Comparison of ENCODE assay signal across 26 cellular contexts in genomic region chr12:132672116-132672515, GRCh38. TPM values are rescaled to one million over a fixed set of nuclear protein-coding genes. Genes with fewer than 3 reads are reported as not detected.
DNase-seq lines count a peak whose midpoint lies in the region; ATAC-seq, FAIRE-seq and TF ChIP-seq lines count a peak whose summit lies in the region.
"Had no signal": no experiment of that assay in that cellular context is flagged by ENCODE, and none has a peak within 500 bp of the region (broad histone marks: within the 10 kb centered on the region; RNA-seq: fewer than 3 reads in every experiment).

No MANE protein-coding gene starts in this region.

- no peak overlapping the region for H3K27ac ChIP-seq in HepG2 (ENCODE audit: extremely low read length, insufficient read depth, low read length)
- H3K27ac ChIP-seq: GM23248, HL-60 had no signal

- no peaks in the 10 kb centered on the region for H3K9me3 Mint-ChIP-seq in activated naive CD4-positive, alpha-beta T cell treated with anti-CD3 and anti-CD28 coated beads, Interleukin-2, amount 50 U/mL, for 24 hours
- no peaks in the 10 kb centered on the region for H3K9me3 Mint-ChIP-seq in activated naive CD4-positive, alpha-beta T cell treated with anti-CD3 and anti-CD28 coated beads for 36 hours
- H3K9me3 Mint-ChIP-seq in activated T-helper 17 cell treated with anti-CD3 and anti-CD28 coated beads, Interleukin-2, amount 50 U/mL, for 72 hours = no peaks in the 10 kb centered on the region
- H3K9me3 Mint-ChIP-seq in stimulated activated naive B cell treated with anti-CD40 and anti-IgM and Interleukin-4, amounts not matched to agents 10 μg/mL and 1 μg/mL and 100 μg/mL, for 72 hours = no peaks in the 10 kb centered on the region
- H3K9me3 Mint-ChIP-seq: CD8-positive, alpha-beta memory T cell; IgD-negative memory B cell had no signal

- intact Hi-C loops in activated naive CD4-positive, alpha-beta T cell treated with anti-CD3 and anti-CD28 coated beads for 36 hours (cut with micrococcal nuclease) = no loop called here
- intact Hi-C loops in HepG2 (cut with micrococcal nuclease; ENCODE audit: unreplicated experiment) = no loop called here

- no peak overlapping the region for H3K9ac ChIP-seq in HepG2 (ENCODE audit: insufficient read depth, low read depth, low read length)
- H3K9ac ChIP-seq: GM23248 had no signal

- CTCF ChIA-PET in activated naive CD4-positive, alpha-beta T cell treated with anti-CD3 and anti-CD28 coated beads for 36 hours (lab: Charles Lee) = no interaction called here
- CTCF ChIA-PET in HepG2 (lab: Yijun Ruan, JAX; ENCODE audit: low intra/inter-chr PET ratio, low total read pairs) = no interaction called here

- H3K27me3 Mint-ChIP-seq in activated naive CD4-positive, alpha-beta T cell treated with anti-CD3 and anti-CD28 coated beads, Interleukin-2, amount 50 U/mL, for 24 hours = no peaks in the 10 kb centered on the region
- no peaks in the 10 kb centered on the region for H3K27me3 Mint-ChIP-seq in activated naive CD4-positive, alpha-beta T cell treated with anti-CD3 and anti-CD28 coated beads for 36 hours (ENCODE audit: low read depth)
- no peaks in the 10 kb centered on the region for H3K27me3 Mint-ChIP-seq in activated T-helper 17 cell treated with anti-CD3 and anti-CD28 coated beads, Interleukin-2, amount 50 U/mL, for 72 hours
- H3K27me3 Mint-ChIP-seq in stimulated activated naive B cell treated with anti-CD40 and anti-IgM and Interleukin-4, amounts not matched to agents 10 μg/mL and 1 μg/mL and 100 μg/mL, for 72 hours = no peaks in the 10 kb centered on the region
- H3K27me3 Mint-ChIP-seq: CD8-positive, alpha-beta memory T cell; IgD-negative memory B cell had no signal

- no peaks in the 10 kb centered on the region for H3K4me1 ChIP-seq in HepG2 (ENCODE audit: insufficient read depth, low read length)
- H3K4me1 ChIP-seq: HAP-1 had no signal

- no peak for TF ChIP-seq POLR2A in HepG2 (IDR thresholded peaks at IDR 0.05; ENCODE audit: insufficient read depth in 1 of 2, low read depth in 2 of 2, low read length in 2 of 2)

- H3K27ac Mint-ChIP-seq in activated naive CD4-positive, alpha-beta T cell treated with anti-CD3 and anti-CD28 coated beads, Interleukin-2, amount 50 U/mL, for 24 hours = peak overlapping the region; percentile 20
- no peak overlapping the region for H3K27ac Mint-ChIP-seq in activated naive CD4-positive, alpha-beta T cell treated with anti-CD3 and anti-CD28 coated beads for 36 hours
- H3K27ac Mint-ChIP-seq in activated T-helper 17 cell treated with anti-CD3 and anti-CD28 coated beads, Interleukin-2, amount 50 U/mL, for 72 hours = peak overlapping the region; percentile 72
- peak overlapping the region; percentile 43 for H3K27ac Mint-ChIP-seq in stimulated activated naive B cell treated with anti-CD40 and anti-IgM and Interleukin-4, amounts not matched to agents 10 μg/mL and 1 μg/mL and 100 μg/mL, for 72 hours
- H3K27ac Mint-ChIP-seq: IgD-negative memory B cell had no signal

- H3K4me3 ChIP-seq in HepG2 (replicated peaks in 1 of 3; ENCODE audit: insufficient read depth in 1 of 3, low read depth in 2 of 3, low read length in 3 of 3) = no peak overlapping the region
- H3K4me3 ChIP-seq: BLaER1 treated with 17β-estradiol and CSF1 and Interleukin-3, amounts not matched to agents 10 nM and 100 nM; GM23248; HAP-1; MG63 had no signal

- H3K79me2 ChIP-seq in HepG2 (ENCODE audit: insufficient read depth, low read length) = no peaks in the 10 kb centered on the region

- no peak overlapping the region for H3K4me3 Mint-ChIP-seq in activated naive CD4-positive, alpha-beta T cell treated with anti-CD3 and anti-CD28 coated beads, Interleukin-2, amount 50 U/mL, for 24 hours
- H3K4me3 Mint-ChIP-seq in activated naive CD4-positive, alpha-beta T cell treated with anti-CD3 and anti-CD28 coated beads for 36 hours = no peak overlapping the region
- no peak overlapping the region for H3K4me3 Mint-ChIP-seq in activated T-helper 17 cell treated with anti-CD3 and anti-CD28 coated beads, Interleukin-2, amount 50 U/mL, for 72 hours
- no peak overlapping the region for H3K4me3 Mint-ChIP-seq in stimulated activated naive B cell treated with anti-CD40 and anti-IgM and Interleukin-4, amounts not matched to agents 10 μg/mL and 1 μg/mL and 100 μg/mL, for 72 hours
- H3K4me3 Mint-ChIP-seq: CD8-positive, alpha-beta memory T cell; IgD-negative memory B cell had no signal

- no peaks in the 10 kb centered on the region for H4K20me1 ChIP-seq in HepG2 (ENCODE audit: insufficient read depth, low read length)

- in situ Hi-C loops in HepG2 (cut with HindIII; ENCODE audit: extremely low pct_ligation_motif_present, low pct_unique_long_range_greater_than_20kb) = no loop called here

- DNase-seq in activated naive CD4-positive, alpha-beta T cell treated with anti-CD3 and anti-CD28 coated beads for 36 hours = no peak
- DNase-seq in HepG2 (ENCODE audit: low spot score) (no peak), D341Med (ENCODE audit: low spot score) (no peak)
- no peak for DNase-seq in stimulated activated naive B cell treated with anti-CD40 and anti-IgM and Interleukin-4, amounts not matched to agents 10 μg/mL and 1 μg/mL and 100 μg/mL, for 72 hours
- DNase-seq: CD8-positive, alpha-beta memory T cell; DMS79; GM23248; Kasumi-1; MG63; NCI-H1048; NCI-H1436; NCI-H1930; NCI-H345; NCI-H524 treated with DMSO at 0.1 percent for 48 hours; SHP77 had no signal

- no peak overlapping the region for H3K4me2 ChIP-seq in HepG2 (ENCODE audit: low read depth, low read length)

- FAIRE-seq in HepG2 (lab: Jason Lieb, UNC) = no peak

- peaks cover 35 to 75% of the 10 kb centered on the region in 2 experiments for H3K36me3 ChIP-seq in HepG2 (replicated peaks in 1 of 2; ENCODE audit: control insufficient read depth in 1 of 2, insufficient read depth in 2 of 2, low read length in 2 of 2)

- no peaks in the 10 kb centered on the region for H3K4me1 Mint-ChIP-seq in activated naive CD4-positive, alpha-beta T cell treated with anti-CD3 and anti-CD28 coated beads, Interleukin-2, amount 50 U/mL, for 24 hours
- H3K4me1 Mint-ChIP-seq in activated naive CD4-positive, alpha-beta T cell treated with anti-CD3 and anti-CD28 coated beads for 36 hours (ENCODE audit: low read depth) = no peaks in the 10 kb centered on the region
- peaks cover 3% of the 10 kb centered on the region for H3K4me1 Mint-ChIP-seq in activated T-helper 17 cell treated with anti-CD3 and anti-CD28 coated beads, Interleukin-2, amount 50 U/mL, for 72 hours
- H3K4me1 Mint-ChIP-seq in stimulated activated naive B cell treated with anti-CD40 and anti-IgM and Interleukin-4, amounts not matched to agents 10 μg/mL and 1 μg/mL and 100 μg/mL, for 72 hours = no peaks in the 10 kb centered on the region

- no peaks in the 10 kb centered on the region for H3K27me3 ChIP-seq in HepG2 (ENCODE audit: control insufficient read depth in 1 of 2, insufficient read depth in 2 of 2, low read length in 2 of 2)
- H3K27me3 ChIP-seq: BLaER1 treated with 17β-estradiol and CSF1 and Interleukin-3, amounts not matched to agents 10 nM and 100 nM; MG63 had no signal

- TF ChIP-seq RAD21 in HepG2 (CRISPR knock-in tag; IDR thresholded peaks at IDR 0.05) = no peak

- POLR2A ChIA-PET in HepG2 (lab: Yijun Ruan, JAX) = no interaction called here

- BruUV-seq in HepG2 (replicated peaks; lab: Mats Ljungman, UMichigan) = no TSS peak

- WGBS in HepG2 (ENCODE audit: low lambda C conversion rate) = 97% methylated on average over 14 of the region's 16 CpGs

- no peaks in the 10 kb centered on the region for H3K9me3 ChIP-seq in HepG2 (ENCODE audit: low read length)
- H3K9me3 ChIP-seq: BLaER1 treated with 17β-estradiol and CSF1 and Interleukin-3, amounts not matched to agents 10 nM and 100 nM; HAP-1; MG63 had no signal

- TF ChIP-seq EP300 in HepG2 (IDR thresholded peaks at IDR 0.05; ENCODE audit: low read depth in 2 of 2, low read length in 2 of 2) (no peak), HepG2 (CRISPR knock-in tag; IDR thresholded peaks at IDR 0.05; ENCODE audit: borderline replicate concordance) (no peak)

- no peak for ATAC-seq in activated T-helper 17 cell treated with anti-CD3 and anti-CD28 coated beads, Interleukin-2, amount 50 U/mL, for 72 hours (replicated peaks)
- ATAC-seq in HepG2 (no peak), GM18511 (IDR thresholded peaks at IDR 0.05; ENCODE audit: unreplicated experiment) (no peak), GM21619 (IDR thresholded peaks at IDR 0.05; ENCODE audit: unreplicated experiment) (no peak)
- ATAC-seq in stimulated activated naive B cell treated with anti-CD40 and anti-IgM and Interleukin-4, amounts not matched to agents 10 μg/mL and 1 μg/mL and 100 μg/mL, for 72 hours (replicated peaks) = no peak

- peaks cover 7% of the 10 kb centered on the region for H3K36me3 Mint-ChIP-seq in activated naive CD4-positive, alpha-beta T cell treated with anti-CD3 and anti-CD28 coated beads, Interleukin-2, amount 50 U/mL, for 24 hours
- H3K36me3 Mint-ChIP-seq in activated naive CD4-positive, alpha-beta T cell treated with anti-CD3 and anti-CD28 coated beads for 36 hours (ENCODE audit: low read depth) = peaks cover 72% of the 10 kb centered on the region
- peaks cover 97% of the 10 kb centered on the region for H3K36me3 Mint-ChIP-seq in activated T-helper 17 cell treated with anti-CD3 and anti-CD28 coated beads, Interleukin-2, amount 50 U/mL, for 72 hours (ENCODE audit: low read depth)
- peaks cover 55 to 72% of the 10 kb centered on the region in 2 donors for H3K36me3 Mint-ChIP-seq in stimulated activated naive B cell treated with anti-CD40 and anti-IgM and Interleukin-4, amounts not matched to agents 10 μg/mL and 1 μg/mL and 100 μg/mL, for 72 hours

- H2AFZ ChIP-seq in HepG2 (ENCODE audit: low read length) = no peak overlapping the region
- H2AFZ ChIP-seq: GM23248 had no signal

- TF ChIP-seq CTCF in HepG2 (CRISPR knock-in tag; IDR thresholded peaks at IDR 0.05) = no peak

RNA-seq across cellular contexts. Expression of gene POLE, which starts 15.0 kb away (rescaled TPM):
- total RNA-seq in activated naive CD4-positive, alpha-beta T cell treated with anti-CD3 and anti-CD28 coated beads for 36 hours = 100 to 1,000 TPM; 118 to 121 TPM
- 100 to 1,000 TPM; 125 to 154 TPM for total RNA-seq in activated T-helper 17 cell treated with anti-CD3 and anti-CD28 coated beads, Interleukin-2, amount 50 U/mL, for 72 hours
- total RNA-seq in HepG2 (2016; rRNA removed; fragmentation: Illumina TruSeq; extraction: Trizol) = 25.7 and 52.2 TPM in 2 replicates
- total RNA-seq in HepG2 (2016; cell fraction: cytosol; rRNA removed; fragmentation: Illumina TruSeq; extraction: Trizol; ENCODE audit: low read depth) = 59.1 and 64.2 TPM in 2 replicates
- 20.9 and 52.7 TPM in 2 replicates for total RNA-seq in HepG2 (2016; cell fraction: insoluble cytoplasmic fraction; rRNA removed; fragmentation: Illumina TruSeq; extraction: Trizol)
- total RNA-seq in HepG2 (2016; cell fraction: membrane; rRNA removed; fragmentation: Illumina TruSeq; extraction: Trizol) = 57.6 and 66.6 TPM in 2 replicates
- 72.5 and 80.9 TPM in 2 replicates for total RNA-seq in HepG2 (2016; cell fraction: nucleus; rRNA removed; fragmentation: Illumina TruSeq; extraction: Trizol)
- 23.2 and 25.3 TPM in 2 replicates for polyA plus RNA-seq in HepG2 (2011; rRNA removed)
- polyA plus RNA-seq in HepG2 (2011; cell fraction: cytosol; rRNA removed) = 4.8 and 9.4 TPM in 2 replicates
- 134 and 225 TPM in 2 replicates for polyA plus RNA-seq in HepG2 (2011; cell fraction: nucleus; rRNA removed)
- 14.9 and 21.3 TPM in 2 replicates for polyA plus RNA-seq in HepG2 (2012)
- polyA plus RNA-seq in HepG2 (2016; cell fraction: cytosol; fragmentation: Illumina TruSeq; extraction: Trizol; ENCODE audit: low read depth) = 4.1 and 5.2 TPM in 2 replicates
- 21.3 and 29.5 TPM in 2 replicates for polyA plus RNA-seq in HepG2 (2016; cell fraction: insoluble cytoplasmic fraction; fragmentation: Illumina TruSeq; extraction: Trizol; ENCODE audit: low read depth)
- polyA plus RNA-seq in HepG2 (2016; cell fraction: membrane; fragmentation: Illumina TruSeq; extraction: Trizol; ENCODE audit: low read depth) = 11.4 and 13.7 TPM in 2 replicates
- 185 and 194 TPM in 2 replicates for polyA plus RNA-seq in HepG2 (2016; cell fraction: nucleus; fragmentation: Illumina TruSeq; extraction: Trizol; ENCODE audit: insufficient read depth, low read depth)
- polyA minus RNA-seq in HepG2 (2011; rRNA and poly(A)+ RNA removed; ENCODE audit: low replicate concordance) = 104 and 245 TPM in 2 replicates
- 12.9 and 22.7 TPM in 2 replicates for polyA minus RNA-seq in HepG2 (2011; cell fraction: cytosol; rRNA and poly(A)+ RNA removed)
- 79.4 and 111 TPM in 2 replicates for polyA minus RNA-seq in HepG2 (2011; cell fraction: nucleus; rRNA and poly(A)+ RNA removed)

RNA-seq across cellular contexts. Expression of gene PXMP2, which starts 15.3 kb away (rescaled TPM):
- 10 to 100 TPM; 11.3 to 12.8 TPM for total RNA-seq in activated naive CD4-positive, alpha-beta T cell treated with anti-CD3 and anti-CD28 coated beads for 36 hours
- total RNA-seq in activated T-helper 17 cell treated with anti-CD3 and anti-CD28 coated beads, Interleukin-2, amount 50 U/mL, for 72 hours = 1 to 10 TPM; 7.1 to 8.1 TPM
- 38.3 and 42.9 TPM in 2 replicates for total RNA-seq in HepG2 (2016; rRNA removed; fragmentation: Illumina TruSeq; extraction: Trizol)
- total RNA-seq in HepG2 (2016; cell fraction: cytosol; rRNA removed; fragmentation: Illumina TruSeq; extraction: Trizol; ENCODE audit: low read depth) = 129 and 144 TPM in 2 replicates
- total RNA-seq in HepG2 (2016; cell fraction: insoluble cytoplasmic fraction; rRNA removed; fragmentation: Illumina TruSeq; extraction: Trizol) = 34.3 and 45.4 TPM in 2 replicates
- total RNA-seq in HepG2 (2016; cell fraction: membrane; rRNA removed; fragmentation: Illumina TruSeq; extraction: Trizol) = 94.5 and 107 TPM in 2 replicates
- total RNA-seq in HepG2 (2016; cell fraction: nucleus; rRNA removed; fragmentation: Illumina TruSeq; extraction: Trizol) = 16.5 and 17.4 TPM in 2 replicates
- polyA plus RNA-seq in HepG2 (2011; rRNA removed) = 24.4 and 25.5 TPM in 2 replicates
- polyA plus RNA-seq in HepG2 (2011; cell fraction: cytosol; rRNA removed) = 21.8 and 27.1 TPM in 2 replicates
- polyA plus RNA-seq in HepG2 (2011; cell fraction: nucleus; rRNA removed) = 11.1 and 15.6 TPM in 2 replicates
- polyA plus RNA-seq in HepG2 (2012) = 14.0 and 18.0 TPM in 2 replicates
- polyA plus RNA-seq in HepG2 (2016; cell fraction: cytosol; fragmentation: Illumina TruSeq; extraction: Trizol; ENCODE audit: low read depth) = 136 and 147 TPM in 2 replicates
- polyA plus RNA-seq in HepG2 (2016; cell fraction: insoluble cytoplasmic fraction; fragmentation: Illumina TruSeq; extraction: Trizol; ENCODE audit: low read depth) = 33.1 and 37.0 TPM in 2 replicates
- polyA plus RNA-seq in HepG2 (2016; cell fraction: membrane; fragmentation: Illumina TruSeq; extraction: Trizol; ENCODE audit: low read depth) = 87.1 and 93.3 TPM in 2 replicates
- 39.4 and 39.9 TPM in 2 replicates for polyA plus RNA-seq in HepG2 (2016; cell fraction: nucleus; fragmentation: Illumina TruSeq; extraction: Trizol; ENCODE audit: insufficient read depth, low read depth)
- 14.3 and 48.1 TPM in 2 replicates for polyA minus RNA-seq in HepG2 (2011; rRNA and poly(A)+ RNA removed; ENCODE audit: low replicate concordance)
- polyA minus RNA-seq in HepG2 (2011; cell fraction: cytosol; rRNA and poly(A)+ RNA removed) = 4.0 and 7.8 TPM in 2 replicates
- polyA minus RNA-seq in HepG2 (2011; cell fraction: nucleus; rRNA and poly(A)+ RNA removed) = 7.0 and 7.9 TPM in 2 replicates

RNA-seq across cellular contexts. Expression of gene PGAM5, which starts 38.5 kb away (rescaled TPM):
- 10 to 100 TPM; 50.1 to 55.7 TPM for total RNA-seq in activated naive CD4-positive, alpha-beta T cell treated with anti-CD3 and anti-CD28 coated beads for 36 hours
- total RNA-seq in activated T-helper 17 cell treated with anti-CD3 and anti-CD28 coated beads, Interleukin-2, amount 50 U/mL, for 72 hours = 10 to 100 TPM; 38.4 to 94.7 TPM
- 77.1 and 77.9 TPM in 2 replicates for total RNA-seq in HepG2 (2016; rRNA removed; fragmentation: Illumina TruSeq; extraction: Trizol)
- total RNA-seq in HepG2 (2016; cell fraction: cytosol; rRNA removed; fragmentation: Illumina TruSeq; extraction: Trizol; ENCODE audit: low read depth) = 37.0 and 40.3 TPM in 2 replicates
- 75.8 and 78.5 TPM in 2 replicates for total RNA-seq in HepG2 (2016; cell fraction: insoluble cytoplasmic fraction; rRNA removed; fragmentation: Illumina TruSeq; extraction: Trizol)
- 82.5 and 88.7 TPM in 2 replicates for total RNA-seq in HepG2 (2016; cell fraction: membrane; rRNA removed; fragmentation: Illumina TruSeq; extraction: Trizol)
- 27.7 and 31.2 TPM in 2 replicates for total RNA-seq in HepG2 (2016; cell fraction: nucleus; rRNA removed; fragmentation: Illumina TruSeq; extraction: Trizol)
- polyA plus RNA-seq in HepG2 (2011; rRNA removed) = 18.0 and 23.8 TPM in 2 replicates
- polyA plus RNA-seq in HepG2 (2011; cell fraction: cytosol; rRNA removed) = 15.3 and 23.5 TPM in 2 replicates
- polyA plus RNA-seq in HepG2 (2011; cell fraction: nucleus; rRNA removed) = 14.4 and 15.9 TPM in 2 replicates
- polyA plus RNA-seq in HepG2 (2012) = 14.5 and 23.5 TPM in 2 replicates
- polyA plus RNA-seq in HepG2 (2016; cell fraction: cytosol; fragmentation: Illumina TruSeq; extraction: Trizol; ENCODE audit: low read depth) = 28.3 and 31.0 TPM in 2 replicates
- 59.5 and 70.5 TPM in 2 replicates for polyA plus RNA-seq in HepG2 (2016; cell fraction: insoluble cytoplasmic fraction; fragmentation: Illumina TruSeq; extraction: Trizol; ENCODE audit: low read depth)
- 47.3 and 51.7 TPM in 2 replicates for polyA plus RNA-seq in HepG2 (2016; cell fraction: membrane; fragmentation: Illumina TruSeq; extraction: Trizol; ENCODE audit: low read depth)
- 43.9 and 45.1 TPM in 2 replicates for polyA plus RNA-seq in HepG2 (2016; cell fraction: nucleus; fragmentation: Illumina TruSeq; extraction: Trizol; ENCODE audit: insufficient read depth, low read depth)
- polyA minus RNA-seq in HepG2 (2011; rRNA and poly(A)+ RNA removed; ENCODE audit: low replicate concordance) = 89.6 and 210 TPM in 2 replicates
- 28.3 and 32.7 TPM in 2 replicates for polyA minus RNA-seq in HepG2 (2011; cell fraction: cytosol; rRNA and poly(A)+ RNA removed)
- polyA minus RNA-seq in HepG2 (2011; cell fraction: nucleus; rRNA and poly(A)+ RNA removed) = 9.9 and 10.2 TPM in 2 replicates

RNA-seq across cellular contexts. Expression of gene P2RX2, which starts 53.5 kb away (rescaled TPM):
- total RNA-seq in activated naive CD4-positive, alpha-beta T cell treated with anti-CD3 and anti-CD28 coated beads for 36 hours = not detected
- not detected for total RNA-seq in activated T-helper 17 cell treated with anti-CD3 and anti-CD28 coated beads, Interleukin-2, amount 50 U/mL, for 72 hours
- not detected in 2 replicates for total RNA-seq in HepG2 (2016; rRNA removed; fragmentation: Illumina TruSeq; extraction: Trizol)
- not detected in 2 replicates for total RNA-seq in HepG2 (2016; cell fraction: cytosol; rRNA removed; fragmentation: Illumina TruSeq; extraction: Trizol; ENCODE audit: low read depth)
- total RNA-seq in HepG2 (2016; cell fraction: insoluble cytoplasmic fraction; rRNA removed; fragmentation: Illumina TruSeq; extraction: Trizol) = not detected in 2 replicates
- total RNA-seq in HepG2 (2016; cell fraction: membrane; rRNA removed; fragmentation: Illumina TruSeq; extraction: Trizol) = not detected in 2 replicates
- not detected in 2 replicates for total RNA-seq in HepG2 (2016; cell fraction: nucleus; rRNA removed; fragmentation: Illumina TruSeq; extraction: Trizol)
- polyA plus RNA-seq in HepG2 (2011; rRNA removed) = not detected in 2 replicates
- not detected in 2 replicates for polyA plus RNA-seq in HepG2 (2011; cell fraction: cytosol; rRNA removed)
- not detected in 2 replicates for polyA plus RNA-seq in HepG2 (2011; cell fraction: nucleus; rRNA removed)
- not detected in 2 replicates for polyA plus RNA-seq in HepG2 (2012)
- not detected in 2 replicates for polyA plus RNA-seq in HepG2 (2016; cell fraction: cytosol; fragmentation: Illumina TruSeq; extraction: Trizol; ENCODE audit: low read depth)
- polyA plus RNA-seq in HepG2 (2016; cell fraction: insoluble cytoplasmic fraction; fragmentation: Illumina TruSeq; extraction: Trizol; ENCODE audit: low read depth) = not detected in 2 replicates
- not detected in 2 replicates for polyA plus RNA-seq in HepG2 (2016; cell fraction: membrane; fragmentation: Illumina TruSeq; extraction: Trizol; ENCODE audit: low read depth)
- not detected in 2 replicates for polyA plus RNA-seq in HepG2 (2016; cell fraction: nucleus; fragmentation: Illumina TruSeq; extraction: Trizol; ENCODE audit: insufficient read depth, low read depth)
- not detected in 2 replicates for polyA minus RNA-seq in HepG2 (2011; rRNA and poly(A)+ RNA removed; ENCODE audit: low replicate concordance)
- not detected in 2 replicates for polyA minus RNA-seq in HepG2 (2011; cell fraction: cytosol; rRNA and poly(A)+ RNA removed)
- polyA minus RNA-seq in HepG2 (2011; cell fraction: nucleus; rRNA and poly(A)+ RNA removed) = not detected in 2 replicates
- total RNA-seq: A673; CD8-positive, alpha-beta memory T cell; GM23248; HT1080; RPMI7951 had no signal
- polyA plus RNA-seq: CD8-positive, alpha-beta memory T cell; GM23248; IgD-negative memory B cell had no signal
